ENCODE assay signal across 1 cellular context in genomic region chr5:107598958-107599357, GRCh38.
TF ChIP-seq lines count a peak whose summit lies in the region.

No MANE protein-coding gene starts in this region.

TF ChIP-seq in HEK293, 187 proteins besides CTCF, POLR2A, EP300 and RAD21 (continued from another document):
- TF ChIP-seq IKZF3 (tag by site-specific recombination; IDR thresholded peaks at IDR 0.05) = 0 out of 2 replicates have a peak, but pooled peaks have one; percentile 12
TF ChIP-seq in HEK293: peak in this region for 2.
